Comparison of ENCODE assay signal across 29 cellular contexts in the genomic region with DNA sequence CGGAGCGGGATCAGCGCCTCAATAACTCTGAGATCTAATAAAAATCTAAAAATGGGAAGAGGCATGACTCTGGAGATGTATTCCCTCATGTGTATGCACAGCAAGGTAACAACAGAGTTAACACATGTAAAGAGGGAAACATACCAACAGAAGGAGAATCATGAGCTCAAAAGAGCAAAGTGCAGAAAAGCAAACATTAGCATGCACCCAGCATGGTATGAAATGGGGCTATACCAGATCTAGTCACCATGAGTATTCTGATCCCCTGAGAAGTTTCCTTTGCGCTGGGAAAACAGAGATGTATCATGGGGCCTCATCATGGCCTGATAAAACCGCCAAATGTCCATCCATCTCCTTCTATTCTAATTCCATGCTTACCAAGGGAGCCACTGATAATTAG.
"Had no signal": no experiment of that assay in that cellular context is flagged by ENCODE, and none has a peak within 500 bp of the region (broad histone marks: within the 10 kb centered on the region; RNA-seq: fewer than 3 reads in every experiment).

No MANE protein-coding gene starts in this region.

- DNase-seq: stimulated activated CD4-positive, alpha-beta T cell treated with anti-CD3 and anti-CD28 coated beads, Interleukin-2, amount 100 ng/mL, for 48 hours; stimulated activated CD4-positive, alpha-beta T cell treated with anti-CD3 and anti-CD28 coated beads, Interleukin-4, amount 100 ng/mL, for 1 hour; stimulated activated CD4-positive, alpha-beta T cell treated with anti-CD3 and anti-CD28 coated beads, Interleukin-4, amount 100 ng/mL, for 24 hours; stimulated activated CD4-positive, alpha-beta T cell treated with anti-CD3 and anti-CD28 coated beads, Interleukin-4, amount 100 ng/mL, for 4 hours; stimulated activated CD8-positive, alpha-beta memory T cell treated with anti-CD3 and anti-CD28 coated beads, Interleukin-4, amount 100 ng/mL, for 48 hours; stimulated activated naive B cell treated with anti-CD40 and anti-IgM and Interleukin-4, amounts not matched to agents 10 μg/mL and 1 μg/mL and 100 μg/mL, for 72 hours; stimulated activated naive CD4-positive, alpha-beta T cell; stimulated activated naive CD4-positive, alpha-beta T cell treated with Interleukin-2 at 50 U/mL for 16 hours; stimulated activated naive CD8-positive, alpha-beta T cell treated with anti-CD3 and anti-CD28 coated beads, Interleukin-15, amount 100 ng/mL, for 72 hours; stimulated activated naive CD8-positive, alpha-beta T cell treated with anti-CD3 and anti-CD28 coated beads, Interleukin-15, Interleukin-2, amounts not matched to agents 100 U/mL and 50 U/mL, for 24 hours; stomach; substantia nigra; testis; thyroid gland; tibial artery; transverse colon; trophoblast cell; upper lobe of left lung; upper lobe of right lung; uterus had no signal

- H3K27ac Mint-ChIP-seq: stimulated activated effector memory CD8-positive, alpha-beta T cell treated with anti-CD3 and anti-CD28 coated beads, Interleukin-12 subunit alpha, Interleukin-12 subunit beta, amount 100 ng/mL, for 72 hours; stimulated activated memory B cell treated with anti-CD40 and anti-IgM and Interleukin-4, amounts not matched to agents 10 μg/mL and 1 μg/mL and 100 μg/mL, for 72 hours; stimulated activated naive B cell treated with anti-CD40 and anti-IgM and Interleukin-4, amounts not matched to agents 10 μg/mL and 1 μg/mL and 100 μg/mL, for 72 hours; stimulated activated naive CD8-positive, alpha-beta T cell treated with anti-CD3 and anti-CD28 coated beads, Interleukin-15, amount 100 ng/mL, for 72 hours; stimulated activated naive CD8-positive, alpha-beta T cell treated with anti-CD3 and anti-CD28 coated beads, Interleukin-15, Interleukin-2, amounts not matched to agents 100 ng/mL and 50 ng/mL, for 24 hours; type B pancreatic cell had no signal

- H3K27ac ChIP-seq: stomach, suprapubic skin, testis, thoracic aorta, thyroid gland, tibial artery, tibial nerve, transverse colon, upper lobe of left lung, upper lobe of right lung, uterus, vagina had no signal

- H3K4me3 Mint-ChIP-seq: stimulated activated effector memory CD8-positive, alpha-beta T cell treated with anti-CD3 and anti-CD28 coated beads, Interleukin-12 subunit alpha, Interleukin-12 subunit beta, amount 100 ng/mL, for 72 hours; stimulated activated memory B cell treated with anti-CD40 and anti-IgM and Interleukin-4, amounts not matched to agents 10 μg/mL and 1 μg/mL and 100 μg/mL, for 72 hours; stimulated activated naive B cell treated with anti-CD40 and anti-IgM and Interleukin-4, amounts not matched to agents 10 μg/mL and 1 μg/mL and 100 μg/mL, for 72 hours; stimulated activated naive CD8-positive, alpha-beta T cell treated with anti-CD3 and anti-CD28 coated beads, Interleukin-15, amount 100 ng/mL, for 72 hours; stimulated activated naive CD8-positive, alpha-beta T cell treated with anti-CD3 and anti-CD28 coated beads, Interleukin-15, Interleukin-2, amounts not matched to agents 100 ng/mL and 50 ng/mL, for 24 hours; type B pancreatic cell had no signal

- ATAC-seq: stimulated activated effector memory CD8-positive, alpha-beta T cell treated with anti-CD3 and anti-CD28 coated beads, Interleukin-12 subunit alpha, Interleukin-12 subunit beta, amount 100 ng/mL, for 72 hours; stimulated activated memory B cell treated with anti-CD40 and anti-IgM and Interleukin-4, amounts not matched to agents 10 μg/mL and 1 μg/mL and 100 μg/mL, for 72 hours; stimulated activated naive B cell treated with anti-CD40 and anti-IgM and Interleukin-4, amounts not matched to agents 10 μg/mL and 1 μg/mL and 100 μg/mL, for 72 hours; stimulated activated naive CD8-positive, alpha-beta T cell treated with anti-CD3 and anti-CD28 coated beads, Interleukin-15, amount 100 ng/mL, for 72 hours; stimulated activated naive CD8-positive, alpha-beta T cell treated with anti-CD3 and anti-CD28 coated beads, Interleukin-15, Interleukin-2, amounts not matched to agents 100 U/mL and 50 U/mL, for 24 hours; upper lobe of right lung had no signal

- H3K27me3 Mint-ChIP-seq: stimulated activated memory B cell treated with anti-CD40 and anti-IgM and Interleukin-4, amounts not matched to agents 10 μg/mL and 1 μg/mL and 100 μg/mL, for 72 hours; stimulated activated naive B cell treated with anti-CD40 and anti-IgM and Interleukin-4, amounts not matched to agents 10 μg/mL and 1 μg/mL and 100 μg/mL, for 72 hours; stimulated activated naive CD8-positive, alpha-beta T cell treated with anti-CD3 and anti-CD28 coated beads, Interleukin-15, amount 100 ng/mL, for 72 hours; stimulated activated naive CD8-positive, alpha-beta T cell treated with anti-CD3 and anti-CD28 coated beads, Interleukin-15, Interleukin-2, amounts not matched to agents 100 ng/mL and 50 ng/mL, for 24 hours; type B pancreatic cell had no signal

- H3K27me3 ChIP-seq: stomach, suprapubic skin, testis, thyroid gland, tibial artery, tibial nerve, transverse colon, upper lobe of left lung, upper lobe of right lung, uterus, vagina had no signal

- H3K4me1 Mint-ChIP-seq: stimulated activated effector memory CD8-positive, alpha-beta T cell treated with anti-CD3 and anti-CD28 coated beads, Interleukin-12 subunit alpha, Interleukin-12 subunit beta, amount 100 ng/mL, for 72 hours; stimulated activated memory B cell treated with anti-CD40 and anti-IgM and Interleukin-4, amounts not matched to agents 10 μg/mL and 1 μg/mL and 100 μg/mL, for 72 hours; stimulated activated naive B cell treated with anti-CD40 and anti-IgM and Interleukin-4, amounts not matched to agents 10 μg/mL and 1 μg/mL and 100 μg/mL, for 72 hours; stimulated activated naive CD8-positive, alpha-beta T cell treated with anti-CD3 and anti-CD28 coated beads, Interleukin-15, amount 100 ng/mL, for 72 hours had no signal

- H3K9me3 Mint-ChIP-seq: stimulated activated effector memory CD8-positive, alpha-beta T cell treated with anti-CD3 and anti-CD28 coated beads, Interleukin-12 subunit alpha, Interleukin-12 subunit beta, amount 100 ng/mL, for 72 hours; stimulated activated memory B cell treated with anti-CD40 and anti-IgM and Interleukin-4, amounts not matched to agents 10 μg/mL and 1 μg/mL and 100 μg/mL, for 72 hours; stimulated activated naive B cell treated with anti-CD40 and anti-IgM and Interleukin-4, amounts not matched to agents 10 μg/mL and 1 μg/mL and 100 μg/mL, for 72 hours; stimulated activated naive CD8-positive, alpha-beta T cell treated with anti-CD3 and anti-CD28 coated beads, Interleukin-15, amount 100 ng/mL, for 72 hours; stimulated activated naive CD8-positive, alpha-beta T cell treated with anti-CD3 and anti-CD28 coated beads, Interleukin-15, Interleukin-2, amounts not matched to agents 100 ng/mL and 50 ng/mL, for 24 hours; type B pancreatic cell had no signal

- H3K4me3 ChIP-seq: stomach, suprapubic skin, testis, thoracic aorta, thyroid gland, tibial artery, tibial nerve, transverse colon, upper lobe of left lung, upper lobe of right lung, uterus, vagina had no signal

- H3K9me3 ChIP-seq: stomach, suprapubic skin, testis, thoracic aorta, thyroid gland, tibial artery, tibial nerve, transverse colon, upper lobe of left lung, upper lobe of right lung, uterus, vagina had no signal

- H3K36me3 Mint-ChIP-seq: stimulated activated effector memory CD8-positive, alpha-beta T cell treated with anti-CD3 and anti-CD28 coated beads, Interleukin-12 subunit alpha, Interleukin-12 subunit beta, amount 100 ng/mL, for 72 hours; stimulated activated naive B cell treated with anti-CD40 and anti-IgM and Interleukin-4, amounts not matched to agents 10 μg/mL and 1 μg/mL and 100 μg/mL, for 72 hours had no signal

- H3K4me1 ChIP-seq: stomach, suprapubic skin, testis, thyroid gland, tibial artery, tibial nerve, transverse colon, upper lobe of left lung, upper lobe of right lung, uterus, vagina had no signal

- FAIRE-seq: urothelium cell line had no signal

- H3K36me3 ChIP-seq: thoracic aorta, thyroid gland, uterus had no signal
